In genomic region chrY:25091206-25091605, GRCh38 we compare ENCODE assay signal across 20 cellular contexts. TPM values are rescaled to one million over a fixed set of nuclear protein-coding genes. Genes with fewer than 3 reads are reported as not detected.
"Had no signal": no experiment of that assay in that cellular context is flagged by ENCODE, and none has a peak within 500 bp of the region (broad histone marks: within the 10 kb centered on the region; RNA-seq: fewer than 3 reads in every experiment).

No MANE protein-coding gene starts in this region.

RNA-seq across cellular contexts. Expression of gene BPY2C, which starts 39.3 kb away (rescaled TPM):
- total RNA-seq: activated naive CD4-positive, alpha-beta T cell treated with anti-CD3 and anti-CD28 coated beads for 36 hours; activated naive CD4-positive, alpha-beta T cell treated with anti-CD3 and anti-CD28 coated beads, Interleukin-2, amount 50 U/mL, for 72 hours; activated naive CD8-positive, alpha-beta T cell treated with anti-CD3 and anti-CD28 coated beads for 36 hours; activated naive CD8-positive, alpha-beta T cell treated with anti-CD3 and anti-CD28 coated beads, Interleukin-2, amount 10 ng/mL, durations not matched to agents 7 days and 5 days; activated T-cell treated with anti-CD3 and anti-CD28 coated beads, Interleukin-2, amount 50 U/mL, for 4 hours; activated T-cell treated with anti-CD3 and anti-CD28 coated beads, Interleukin-2, amount 50 U/mL, for 72 hours; activated T-helper 1 cell treated with anti-CD3 and anti-CD28 coated beads, Interleukin-12 subunit alpha, Interleukin-12 subunit beta, Interleukin-2, Interleukin-4 antibody, amounts not matched to agents 30 ng/mL and 10 ng/mL and 1 ng/mL, durations not matched to agents 14 hours and 24 hours and 36 hours; activated T-helper 17 cell treated with anti-CD3 and anti-CD28 coated beads, Interleukin-2, amount 50 U/mL, for 72 hours; activated T-helper 2 cell treated with anti-CD3 and anti-CD28 coated beads, Interferon-gamma antibody, Interleukin-2, Interleukin-4, amounts not matched to agents 10 μg/mL and 5 μg/mL and 100 μg/mL, durations not matched to agents 14 hours and 24 hours and 36 hours; adrenal gland; aorta; ascending aorta; astrocyte; breast epithelium; bronchial epithelial cell; cardiac muscle cell; cardiac septum; cerebellum; chondrocyte had no signal
- polyA plus RNA-seq: adipose tissue, adrenal gland, aorta, cardiac muscle cell had no signal
